Comparison of ENCODE assay signal across 8 cellular contexts in genomic region chr3:129576514-129577345, GRCh38. TPM values are rescaled to one million over a fixed set of nuclear protein-coding genes. Genes with fewer than 3 reads are reported as not detected.
A peak's percentile ranks its signal among the peaks of the same experiment; 100 is the strongest.
DNase-seq lines count a peak whose midpoint lies in the region; ATAC-seq, FAIRE-seq and TF ChIP-seq lines count a peak whose summit lies in the region.

No MANE protein-coding gene starts in this region.

- no peaks in the 10 kb centered on the region for H3K9me3 Mint-ChIP-seq in activated naive CD8-positive, alpha-beta T cell treated with anti-CD3 and anti-CD28 coated beads, Interleukin-2, amount 10 ng/mL, durations not matched to agents 7 days and 5 days
- no peaks in the 10 kb centered on the region for H3K9me3 Mint-ChIP-seq in natural killer cell

- peak; percentile 89 for FAIRE-seq in GM12892 (lab: Jason Lieb, UNC)

- peaks cover 4% of the 10 kb centered on the region for H3K4me1 Mint-ChIP-seq in activated naive CD8-positive, alpha-beta T cell treated with anti-CD3 and anti-CD28 coated beads, Interleukin-2, amount 10 ng/mL, durations not matched to agents 7 days and 5 days
- peaks cover 50 to 69% of the 10 kb centered on the region in 2 donors for H3K4me1 Mint-ChIP-seq in natural killer cell

- no peak for TF ChIP-seq POLR2A in GM12892 (IDR thresholded peaks at IDR 0.05; ENCODE audit: low read depth, low read length)

- peak; percentile 51 for ATAC-seq in HG03196 (IDR thresholded peaks at IDR 0.05; ENCODE audit: unreplicated experiment)
- peak; percentile 65 for ATAC-seq in activated naive CD8-positive, alpha-beta T cell treated with anti-CD3 and anti-CD28 coated beads, Interleukin-2, amount 10 ng/mL, durations not matched to agents 7 days and 5 days (ENCODE audit: low read depth)
- ATAC-seq in natural killer cell: peak; percentile 83 to 90 (median 85)
- ATAC-seq in HG02852 (IDR thresholded peaks at IDR 0.05; ENCODE audit: unreplicated experiment): no peak

- H3K27ac Mint-ChIP-seq in activated naive CD8-positive, alpha-beta T cell treated with anti-CD3 and anti-CD28 coated beads, Interleukin-2, amount 10 ng/mL, durations not matched to agents 7 days and 5 days: peak overlapping the region; percentile 64
- H3K27ac Mint-ChIP-seq in natural killer cell: peak overlapping the region; percentile 89 to 90

- peaks cover 5% of the 10 kb centered on the region for H3K27me3 Mint-ChIP-seq in activated naive CD8-positive, alpha-beta T cell treated with anti-CD3 and anti-CD28 coated beads, Interleukin-2, amount 10 ng/mL, durations not matched to agents 7 days and 5 days
- H3K27me3 Mint-ChIP-seq in natural killer cell (ENCODE audit: low read depth in 2 of 2): no peaks in the 10 kb centered on the region

- intact Hi-C loops in natural killer cell (cut with micrococcal nuclease): loop anchor here (2.0 to 5.0 kb wide), 2 partner anchors 16 to 36 kb away; no protein-coding TSS in a partner anchor

- peak overlapping the region; percentile 32 for H3K4me3 Mint-ChIP-seq in activated naive CD8-positive, alpha-beta T cell treated with anti-CD3 and anti-CD28 coated beads, Interleukin-2, amount 10 ng/mL, durations not matched to agents 7 days and 5 days
- H3K4me3 Mint-ChIP-seq in natural killer cell: peak overlapping the region; percentile 62

- no peaks in the 10 kb centered on the region for H3K36me3 Mint-ChIP-seq in activated naive CD8-positive, alpha-beta T cell treated with anti-CD3 and anti-CD28 coated beads, Interleukin-2, amount 10 ng/mL, durations not matched to agents 7 days and 5 days
- no peaks in the 10 kb centered on the region for H3K36me3 Mint-ChIP-seq in natural killer cell

- TF ChIP-seq CTCF in natural killer cell (IDR thresholded peaks at IDR 0.05): no peak

- POLR2A ChIA-PET in activated naive CD8-positive, alpha-beta T cell treated with anti-CD3 and anti-CD28 coated beads, Interleukin-2, amount 10 ng/mL, durations not matched to agents 7 days and 5 days (lab: Charles Lee): interaction anchor here (0.5 to 2.4 kb wide), 3 partner anchors 16 to 341 kb away, joined by 3 to 9 read pairs (median 4); no protein-coding TSS in a partner anchor

- DNase-seq in GM12892 (ENCODE audit: insufficient read length) (peak; percentile 51), RPMI8226 (peak; percentile 97), natural killer cell (peak; percentile 68), occipital lobe (lab: John Stamatoyannopoulos, UW) (no peak), NCI-H526 treated with DMSO at 0.1 percent for 48 hours (lab: John Stamatoyannopoulos, UW) (no peak)
- no peak for DNase-seq in activated naive CD8-positive, alpha-beta T cell treated with anti-CD3 and anti-CD28 coated beads, Interleukin-2, amount 10 ng/mL, durations not matched to agents 7 days and 5 days

RNA-seq across cellular contexts. Expression of gene PLXND1, which starts 29.7 kb away (rescaled TPM):
- polyA plus RNA-seq in GM12892 (2012; ENCODE audit: missing spikeins): 0.38 TPM
- total RNA-seq in activated naive CD8-positive, alpha-beta T cell treated with anti-CD3 and anti-CD28 coated beads, Interleukin-2, amount 10 ng/mL, durations not matched to agents 7 days and 5 days: 10 to 100 TPM; 30.0 to 38.3 TPM
- total RNA-seq in natural killer cell: 100 to 1,000 TPM; 135 to 214 (median 189) TPM
- 14.3 TPM for total RNA-seq in occipital lobe

RNA-seq across cellular contexts. Expression of gene H1-8, which starts 33.8 kb away (rescaled TPM):
- polyA plus RNA-seq in GM12892 (2012; ENCODE audit: missing spikeins): not detected
- not detected for total RNA-seq in activated naive CD8-positive, alpha-beta T cell treated with anti-CD3 and anti-CD28 coated beads, Interleukin-2, amount 10 ng/mL, durations not matched to agents 7 days and 5 days
- total RNA-seq in natural killer cell: not detected
- total RNA-seq in occipital lobe: not detected

RNA-seq across cellular contexts. Expression of gene RHO, which starts 48.3 kb away (rescaled TPM):
- not detected for polyA plus RNA-seq in GM12892 (2012; ENCODE audit: missing spikeins)
- total RNA-seq in activated naive CD8-positive, alpha-beta T cell treated with anti-CD3 and anti-CD28 coated beads, Interleukin-2, amount 10 ng/mL, durations not matched to agents 7 days and 5 days: not detected
- total RNA-seq in natural killer cell (not detected), occipital lobe (not detected)

Comparison
In these comparisons a context has a peak if more than half of its experiments do, and no peak if none do; other contexts are left out.
1. DNase-seq: peak in GM12892 (single experiment), RPMI8226 (single experiment) and natural killer cell (single experiment); none in activated naive CD8-positive, alpha-beta T cell treated with anti-CD3 and anti-CD28 coated beads, Interleukin-2, amount 10 ng/mL, durations not matched to agents 7 days and 5 days (single experiment), occipital lobe (single experiment) and NCI-H526 treated with DMSO at 0.1 percent for 48 hours (single experiment).